21 cellular contexts compared by ENCODE assay signal in the genomic region with DNA sequence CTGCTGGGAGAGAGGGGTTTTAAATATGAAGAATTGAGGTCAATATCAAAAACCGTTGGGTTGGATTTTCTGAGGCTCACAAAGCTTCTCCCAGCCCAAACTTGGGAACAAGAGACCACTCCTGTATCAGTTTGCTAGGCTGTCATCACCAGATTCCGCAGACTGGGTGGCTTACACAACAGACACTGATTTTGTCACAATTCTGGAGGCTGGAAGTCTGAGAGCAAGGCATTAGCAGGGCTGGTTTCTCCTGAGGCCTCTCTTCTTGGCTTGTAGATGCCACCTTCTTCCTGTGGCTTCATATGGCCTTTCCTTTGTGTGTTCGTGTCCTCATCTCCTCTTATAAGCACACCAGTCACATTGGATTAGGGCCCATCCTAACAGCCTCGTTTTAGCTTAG.
"Had no signal": no experiment of that assay in that cellular context is flagged by ENCODE, and none has a peak within 500 bp of the region (broad histone marks: within the 10 kb centered on the region; RNA-seq: fewer than 3 reads in every experiment).

No MANE protein-coding gene starts in this region.

- H3K27ac ChIP-seq: HL-60, KMS-11, SJSA1, SK-N-MC had no signal

- H3K36me3 ChIP-seq: SJSA1 had no signal

- H3K4me3 ChIP-seq: K562, SJSA1, SK-N-MC had no signal

- DNase-seq: Kasumi-1, MV-4-11, NCI-H1048, NCI-H1105, NCI-H1417, NCI-H1436 treated with DMSO at 0.1 percent for 48 hours, NCI-H1694, NCI-H187 treated with DMSO at 0.1 percent for 48 hours, NCI-H2029 treated with DMSO at 0.1 percent for 48 hours, NCI-H2227 treated with DMSO at 0.1 percent for 48 hours, NCI-H524, NCI-H526 treated with DMSO at 0.1 percent for 48 hours, NCI-H748 treated with DMSO at 0.1 percent for 48 hours, Right ventricle myocardium superior, RPMI8226, SIG-M5 had no signal

- ATAC-seq: K562 had no signal

- H3K27me3 ChIP-seq: SJSA1 had no signal

- H3K9me3 ChIP-seq: SJSA1 had no signal

- H3K4me1 ChIP-seq: SJSA1 had no signal
